In the genomic region with DNA sequence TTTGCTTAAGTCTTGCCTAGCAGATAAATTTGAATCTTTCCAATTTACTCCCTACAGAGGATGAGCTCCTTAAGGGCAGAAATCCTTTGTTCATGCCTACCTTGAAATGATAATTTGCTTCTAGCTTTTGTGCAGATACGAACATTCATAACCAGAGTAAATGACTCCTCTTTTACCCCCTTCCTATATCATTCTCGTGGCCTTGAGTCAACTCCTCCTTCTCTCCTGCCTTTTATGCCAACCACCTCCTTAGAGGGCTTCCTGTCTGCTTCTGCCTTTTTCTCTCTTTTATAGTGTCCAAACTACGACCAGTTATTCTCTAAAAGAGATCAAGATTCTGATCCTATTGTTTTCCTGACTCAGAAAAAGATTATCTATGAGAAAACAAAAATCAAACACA, we compare ENCODE assay signal across 31 cellular contexts. TPM values are rescaled to one million over a fixed set of nuclear protein-coding genes. Genes with fewer than 3 reads are reported as not detected.
"Had no signal": no experiment of that assay in that cellular context is flagged by ENCODE, and none has a peak within 500 bp of the region (broad histone marks: within the 10 kb centered on the region; RNA-seq: fewer than 3 reads in every experiment).

No MANE protein-coding gene starts in this region.

- FAIRE-seq: endometrium, frontal cortex had no signal

- H3K27ac ChIP-seq: ascending aorta, breast epithelium, cardiac muscle cell, colonic mucosa, WERI-Rb-1 had no signal

- ATAC-seq: activated CD4-positive, CD25-positive, alpha-beta regulatory T cell treated with anti-CD3 and anti-CD28 coated beads, Interleukin-2, amount 50 U/mL, for 24 hours; activated CD8-positive, alpha-beta T cell treated with anti-CD3 and anti-CD28 coated beads for 36 hours; esophagus mucosa; heart left ventricle; T-helper 17 cell had no signal

- H3K9me3 Mint-ChIP-seq: activated B cell treated with CpG ODN at 0.5 μM for 24 hours; activated CD8-positive, alpha-beta T cell treated with anti-CD3 and anti-CD28 coated beads for 36 hours; activated naive CD4-positive, alpha-beta T cell treated with anti-CD3 and anti-CD28 coated beads, Interleukin-2, amount 10 ng/mL, durations not matched to agents 7 days and 5 days; activated naive CD4-positive, alpha-beta T cell treated with anti-CD3 and anti-CD28 coated beads, Interleukin-2, amount 50 U/mL, for 72 hours; activated naive CD8-positive, alpha-beta T cell treated with anti-CD3 and anti-CD28 coated beads, Interleukin-2, amount 10 ng/mL, durations not matched to agents 7 days and 5 days; brain; T-helper 2 cell treated with Interferon-gamma antibody and Interleukin-4, amounts not matched to agents 5 μg/mL and 100 μg/mL, for 36 hours had no signal

- H3K4me3 ChIP-seq: ascending aorta, breast epithelium, cardiac muscle cell, colonic mucosa, heart left ventricle had no signal

- H3K27me3 ChIP-seq: ascending aorta, breast epithelium, cardiac muscle cell, colonic mucosa, heart left ventricle had no signal

- H3K4me1 Mint-ChIP-seq: activated B cell treated with CpG ODN at 0.5 μM for 24 hours; activated naive CD4-positive, alpha-beta T cell treated with anti-CD3 and anti-CD28 coated beads, Interleukin-2, amount 10 ng/mL, durations not matched to agents 7 days and 5 days; activated naive CD8-positive, alpha-beta T cell treated with anti-CD3 and anti-CD28 coated beads, Interleukin-2, amount 10 ng/mL, durations not matched to agents 7 days and 5 days; brain had no signal

- H3K4me1 ChIP-seq: ascending aorta, breast epithelium, colonic mucosa, heart left ventricle had no signal

- DNase-seq: activated B cell treated with CpG ODN at 0.5 μM for 24 hours; activated CD4-positive, alpha-beta T cell treated with anti-CD3 and anti-CD28 coated beads for 48 hours; activated CD4-positive, alpha-beta T cell treated with anti-CD3 and anti-CD28 coated beads, Interleukin-2, amount 50 U/mL, for 1 hour; activated CD4-positive, alpha-beta T cell treated with anti-CD3 and anti-CD28 coated beads, Interleukin-2, amount 50 U/mL, for 48 hours; activated CD8-positive, alpha-beta memory T cell treated with anti-CD3 and anti-CD28 coated beads for 24 hours; activated CD8-positive, alpha-beta T cell treated with anti-CD3 and anti-CD28 coated beads for 36 hours; activated gamma-delta T cell; activated naive CD4-positive, alpha-beta T cell; activated naive CD4-positive, alpha-beta T cell treated with anti-CD3 and anti-CD28 coated beads, Interleukin-2, amount 10 ng/mL, durations not matched to agents 7 days and 5 days; activated naive CD8-positive, alpha-beta T cell treated with anti-CD3 and anti-CD28 coated beads, Interleukin-2, amount 10 ng/mL, durations not matched to agents 7 days and 5 days; activated T-cell treated with anti-CD3 and anti-CD28 coated beads, Interleukin-2, amount 50 U/mL, for 48 hours; central memory CD4-positive, alpha-beta T cell; cerebellar nuclear complex; colonic mucosa; effector CD8-positive, alpha-beta T cell; foreskin fibroblast; glutamatergic neuron; heart left ventricle; T-helper 17 cell; T1000; WERI-Rb-1 had no signal

- H3K9me3 ChIP-seq: ascending aorta, breast epithelium, colonic mucosa, heart left ventricle had no signal

- H3K27me3 Mint-ChIP-seq: brain had no signal

- H3K36me3 ChIP-seq: ascending aorta, breast epithelium, cardiac muscle cell, colonic mucosa, WERI-Rb-1 had no signal

- H3K36me3 Mint-ChIP-seq: activated naive CD4-positive, alpha-beta T cell treated with anti-CD3 and anti-CD28 coated beads, Interleukin-2, amount 10 ng/mL, durations not matched to agents 7 days and 5 days; activated naive CD4-positive, alpha-beta T cell treated with anti-CD3 and anti-CD28 coated beads, Interleukin-2, amount 50 U/mL, for 72 hours; activated naive CD8-positive, alpha-beta T cell treated with anti-CD3 and anti-CD28 coated beads, Interleukin-2, amount 10 ng/mL, durations not matched to agents 7 days and 5 days; brain had no signal

- H3K4me3 Mint-ChIP-seq: activated B cell treated with CpG ODN at 0.5 μM for 24 hours; activated CD8-positive, alpha-beta T cell treated with anti-CD3 and anti-CD28 coated beads for 36 hours; activated naive CD4-positive, alpha-beta T cell treated with anti-CD3 and anti-CD28 coated beads, Interleukin-2, amount 10 ng/mL, durations not matched to agents 7 days and 5 days; activated naive CD8-positive, alpha-beta T cell treated with anti-CD3 and anti-CD28 coated beads, Interleukin-2, amount 10 ng/mL, durations not matched to agents 7 days and 5 days; brain; T-helper 17 cell; T-helper 2 cell treated with Interferon-gamma antibody and Interleukin-4, amounts not matched to agents 5 μg/mL and 100 μg/mL, for 36 hours had no signal

- H3K27ac Mint-ChIP-seq: activated B cell treated with CpG ODN at 0.5 μM for 24 hours; activated CD8-positive, alpha-beta T cell treated with anti-CD3 and anti-CD28 coated beads for 36 hours; activated naive CD4-positive, alpha-beta T cell treated with anti-CD3 and anti-CD28 coated beads, Interleukin-2, amount 10 ng/mL, durations not matched to agents 7 days and 5 days; activated naive CD4-positive, alpha-beta T cell treated with anti-CD3 and anti-CD28 coated beads, Interleukin-2, amount 50 U/mL, for 72 hours; activated naive CD8-positive, alpha-beta T cell treated with anti-CD3 and anti-CD28 coated beads, Interleukin-2, amount 10 ng/mL, durations not matched to agents 7 days and 5 days; T-helper 17 cell; T-helper 2 cell treated with Interferon-gamma antibody and Interleukin-4, amounts not matched to agents 5 μg/mL and 100 μg/mL, for 36 hours had no signal

RNA-seq across cellular contexts. Expression of a gene that starts 36.4 kb away (rescaled TPM):
- total RNA-seq: activated B cell treated with CpG ODN at 0.5 μM for 24 hours; activated CD8-positive, alpha-beta T cell treated with anti-CD3 and anti-CD28 coated beads for 36 hours; activated naive CD4-positive, alpha-beta T cell treated with anti-CD3 and anti-CD28 coated beads, Interleukin-2, amount 50 U/mL, for 72 hours; activated naive CD8-positive, alpha-beta T cell treated with anti-CD3 and anti-CD28 coated beads, Interleukin-2, amount 10 ng/mL, durations not matched to agents 7 days and 5 days; ascending aorta; frontal cortex; T-helper 17 cell had no signal
